ENCODE assay signal across 1 cellular context in the genomic region with DNA sequence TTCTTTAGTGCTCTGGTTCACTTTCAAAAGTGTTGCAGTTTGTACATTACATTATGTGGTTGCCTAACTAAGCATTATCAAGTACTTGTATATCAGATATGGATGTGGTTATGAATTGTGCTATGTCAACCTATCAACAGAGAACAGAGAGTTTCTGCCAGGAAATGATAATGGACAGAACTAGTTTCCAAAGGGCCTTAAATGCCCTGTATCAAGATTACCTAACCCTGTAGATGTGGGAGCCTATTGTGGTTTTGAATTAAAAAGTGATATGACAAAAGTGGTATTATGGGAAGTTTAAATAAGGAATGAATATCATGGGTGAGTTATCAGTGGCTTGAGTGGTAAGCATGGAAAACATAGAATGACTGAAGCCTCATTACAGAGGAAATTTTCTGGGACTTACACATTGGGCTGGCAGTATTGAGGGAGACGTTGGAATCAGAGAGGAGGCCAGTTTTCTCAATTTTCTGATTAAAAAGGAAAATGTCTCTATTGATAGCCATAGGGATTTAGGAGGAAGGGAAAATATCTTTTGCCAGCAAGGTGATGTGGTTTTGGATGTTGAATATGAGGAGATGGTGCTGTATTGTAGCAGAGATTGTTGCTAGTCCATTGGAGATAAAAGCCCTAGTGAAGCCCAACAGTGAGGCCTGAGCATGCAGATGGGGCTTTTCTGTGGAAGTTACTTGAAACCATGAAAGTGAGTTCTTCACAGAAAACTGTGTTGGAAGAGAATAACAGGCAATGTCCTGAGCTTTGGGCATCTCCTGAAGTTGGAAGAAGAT.
A peak's percentile ranks its signal among the peaks of the same experiment; 100 is the strongest.
TF ChIP-seq lines count a peak whose summit lies in the region.

No MANE protein-coding gene starts in this region.

TF ChIP-seq in K562, 482 proteins besides CTCF, POLR2A, EP300 and RAD21 (continued from another document and continues in another):
- TF ChIP-seq, protein P1, sequence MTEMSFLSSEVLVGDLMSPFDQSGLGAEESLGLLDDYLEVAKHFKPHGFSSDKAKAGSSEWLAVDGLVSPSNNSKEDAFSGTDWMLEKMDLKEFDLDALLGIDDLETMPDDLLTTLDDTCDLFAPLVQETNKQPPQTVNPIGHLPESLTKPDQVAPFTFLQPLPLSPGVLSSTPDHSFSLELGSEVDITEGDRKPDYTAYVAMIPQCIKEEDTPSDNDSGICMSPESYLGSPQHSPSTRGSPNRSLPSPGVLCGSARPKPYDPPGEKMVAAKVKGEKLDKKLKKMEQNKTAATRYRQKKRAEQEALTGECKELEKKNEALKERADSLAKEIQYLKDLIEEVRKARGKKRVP (CRISPR knock-in tag; IDR thresholded peaks at IDR 0.05), result peak; percentile 62; the same call in 1 of the 2 replicates
- TF ChIP-seq VEZF1 (CRISPR knock-in tag; IDR thresholded peaks at IDR 0.05) (peak; percentile 20; the same call in 1 of the 2 replicates), PHB2 (IDR thresholded peaks at IDR 0.05; ENCODE audit: low read depth) (peak; percentile 92), CBX3 (IDR thresholded peaks at IDR 0.05; ENCODE audit: borderline replicate concordance in 1 of 2, low read length in 2 of 2) (peak in 1 of 2 experiments; percentile 62; a peak in 2 of 3 replicates), RBM25 (IDR thresholded peaks at IDR 0.05; ENCODE audit: low read depth, low read length, severe bottlenecking) (no peak), GTF2A2 (tag; IDR thresholded peaks at IDR 0.05) (no peak), GATAD2B (IDR thresholded peaks at IDR 0.05; ENCODE audit: borderline replicate concordance) (peak; percentile 97), SP1 (CRISPR knock-in tag; IDR thresholded peaks at IDR 0.05) (no peak), MAFK (IDR thresholded peaks at IDR 0.05; ENCODE audit: low read length) (peak; percentile 28; the same call in 1 of the 2 replicates), NBN (IDR thresholded peaks at IDR 0.05; ENCODE audit: low read depth) (peak; percentile 93), RUNX1 (IDR thresholded peaks at IDR 0.05; ENCODE audit: low read depth) (peak; percentile 81; the same call in 1 of the 2 replicates), SMARCA4 (IDR thresholded peaks at IDR 0.05) (peak; percentile 99), ZNF644 (tag; IDR thresholded peaks at IDR 0.05; ENCODE audit: low read depth) (peak; percentile 79; the same call in 1 of the 2 replicates), TSC22D4 (tag; IDR thresholded peaks at IDR 0.05) (peak; percentile 76; the same call in 1 of the 2 replicates), ZNF77 (CRISPR knock-in tag; IDR thresholded peaks at IDR 0.05) (no peak), NFE2 (IDR thresholded peaks at IDR 0.05; ENCODE audit: low read depth) (peak; percentile 81), CAMTA2 (CRISPR knock-in tag; conservative IDR thresholded peaks at IDR 0.05) (no peak), GATAD2A (IDR thresholded peaks at IDR 0.05) (peak; percentile 45; the same call in 1 of the 2 replicates), HDGF (IDR thresholded peaks at IDR 0.05) (0 out of 2 replicates have a peak, but pooled peaks have one; percentile 39), HDAC1 (IDR thresholded peaks at IDR 0.05) (peak in 1 of 2 experiments; percentile 78; a peak in 2 of 4 replicates), E2F4 (CRISPR knock-in tag; IDR thresholded peaks at IDR 0.05; ENCODE audit: low read depth) (no peak), ATF3 (IDR thresholded peaks at IDR 0.05) (peak; percentile 47; the same call in 1 of the 2 replicates), ATF3 (CRISPR knock-in tag; conservative IDR thresholded peaks at IDR 0.05) (no peak), MEIS2 (IDR thresholded peaks at IDR 0.05; ENCODE audit: partially characterized antibody) (peak; percentile 85), ZNF239 (CRISPR knock-in tag; IDR thresholded peaks at IDR 0.05) (peak; percentile 52; the same call in 1 of the 2 replicates), CEBPB (tag; IDR thresholded peaks at IDR 0.05) (peak; percentile 96), TCF3 (CRISPR knock-in tag; IDR thresholded peaks at IDR 0.05) (peak; percentile 97), ZNF347 (CRISPR knock-in tag; IDR thresholded peaks at IDR 0.05; ENCODE audit: low read depth) (no peak), HLTF (IDR thresholded peaks at IDR 0.05) (no peak), HMGN3 (IDR thresholded peaks at IDR 0.05; ENCODE audit: borderline replicate concordance, extremely low read depth, insufficient read length, low read depth, low read length) (peak; percentile 6), HOMEZ (CRISPR knock-in tag; IDR thresholded peaks at IDR 0.05) (no peak), ZNF224 (CRISPR knock-in tag; IDR thresholded peaks at IDR 0.05) (no peak), MEF2D (tag; conservative IDR thresholded peaks at IDR 0.05; ENCODE audit: low read depth) (peak; percentile 88), CEBPG (CRISPR knock-in tag; IDR thresholded peaks at IDR 0.05) (no peak), CEBPG (tag; conservative IDR thresholded peaks at IDR 0.05 in 1 of 2, IDR thresholded peaks at IDR 0.05 in 1 of 2) (peak; percentile 83 to 89)
- TF ChIP-seq, protein P2, sequence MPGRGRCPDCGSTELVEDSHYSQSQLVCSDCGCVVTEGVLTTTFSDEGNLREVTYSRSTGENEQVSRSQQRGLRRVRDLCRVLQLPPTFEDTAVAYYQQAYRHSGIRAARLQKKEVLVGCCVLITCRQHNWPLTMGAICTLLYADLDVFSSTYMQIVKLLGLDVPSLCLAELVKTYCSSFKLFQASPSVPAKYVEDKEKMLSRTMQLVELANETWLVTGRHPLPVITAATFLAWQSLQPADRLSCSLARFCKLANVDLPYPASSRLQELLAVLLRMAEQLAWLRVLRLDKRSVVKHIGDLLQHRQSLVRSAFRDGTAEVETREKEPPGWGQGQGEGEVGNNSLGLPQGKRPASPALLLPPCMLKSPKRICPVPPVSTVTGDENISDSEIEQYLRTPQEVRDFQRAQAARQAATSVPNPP (IDR thresholded peaks at IDR 0.05; ENCODE audit: borderline replicate concordance, insufficient read depth, insufficient read length), result no peak
- TF ChIP-seq, protein P3, sequence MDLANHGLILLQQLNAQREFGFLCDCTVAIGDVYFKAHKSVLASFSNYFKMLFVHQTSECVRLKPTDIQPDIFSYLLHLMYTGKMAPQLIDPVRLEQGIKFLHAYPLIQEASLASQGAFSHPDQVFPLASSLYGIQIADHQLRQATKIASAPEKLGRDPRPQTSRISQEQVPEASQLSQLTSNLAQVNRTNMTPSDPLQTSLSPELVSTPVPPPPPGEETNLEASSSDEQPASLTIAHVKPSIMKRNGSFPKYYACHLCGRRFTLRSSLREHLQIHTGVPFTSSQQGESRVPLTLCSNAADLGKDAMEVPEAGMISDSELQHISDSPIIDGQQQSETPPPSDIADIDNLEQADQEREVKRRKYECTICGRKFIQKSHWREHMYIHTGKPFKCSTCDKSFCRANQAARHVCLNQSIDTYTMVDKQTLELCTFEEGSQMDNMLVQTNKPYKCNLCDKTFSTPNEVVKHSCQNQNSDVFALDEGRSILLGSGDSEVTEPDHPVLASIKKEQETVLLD (IDR thresholded peaks at IDR 0.05), result peak; percentile 58; the same call in 1 of the 2 replicates
- TF ChIP-seq, protein P4, sequence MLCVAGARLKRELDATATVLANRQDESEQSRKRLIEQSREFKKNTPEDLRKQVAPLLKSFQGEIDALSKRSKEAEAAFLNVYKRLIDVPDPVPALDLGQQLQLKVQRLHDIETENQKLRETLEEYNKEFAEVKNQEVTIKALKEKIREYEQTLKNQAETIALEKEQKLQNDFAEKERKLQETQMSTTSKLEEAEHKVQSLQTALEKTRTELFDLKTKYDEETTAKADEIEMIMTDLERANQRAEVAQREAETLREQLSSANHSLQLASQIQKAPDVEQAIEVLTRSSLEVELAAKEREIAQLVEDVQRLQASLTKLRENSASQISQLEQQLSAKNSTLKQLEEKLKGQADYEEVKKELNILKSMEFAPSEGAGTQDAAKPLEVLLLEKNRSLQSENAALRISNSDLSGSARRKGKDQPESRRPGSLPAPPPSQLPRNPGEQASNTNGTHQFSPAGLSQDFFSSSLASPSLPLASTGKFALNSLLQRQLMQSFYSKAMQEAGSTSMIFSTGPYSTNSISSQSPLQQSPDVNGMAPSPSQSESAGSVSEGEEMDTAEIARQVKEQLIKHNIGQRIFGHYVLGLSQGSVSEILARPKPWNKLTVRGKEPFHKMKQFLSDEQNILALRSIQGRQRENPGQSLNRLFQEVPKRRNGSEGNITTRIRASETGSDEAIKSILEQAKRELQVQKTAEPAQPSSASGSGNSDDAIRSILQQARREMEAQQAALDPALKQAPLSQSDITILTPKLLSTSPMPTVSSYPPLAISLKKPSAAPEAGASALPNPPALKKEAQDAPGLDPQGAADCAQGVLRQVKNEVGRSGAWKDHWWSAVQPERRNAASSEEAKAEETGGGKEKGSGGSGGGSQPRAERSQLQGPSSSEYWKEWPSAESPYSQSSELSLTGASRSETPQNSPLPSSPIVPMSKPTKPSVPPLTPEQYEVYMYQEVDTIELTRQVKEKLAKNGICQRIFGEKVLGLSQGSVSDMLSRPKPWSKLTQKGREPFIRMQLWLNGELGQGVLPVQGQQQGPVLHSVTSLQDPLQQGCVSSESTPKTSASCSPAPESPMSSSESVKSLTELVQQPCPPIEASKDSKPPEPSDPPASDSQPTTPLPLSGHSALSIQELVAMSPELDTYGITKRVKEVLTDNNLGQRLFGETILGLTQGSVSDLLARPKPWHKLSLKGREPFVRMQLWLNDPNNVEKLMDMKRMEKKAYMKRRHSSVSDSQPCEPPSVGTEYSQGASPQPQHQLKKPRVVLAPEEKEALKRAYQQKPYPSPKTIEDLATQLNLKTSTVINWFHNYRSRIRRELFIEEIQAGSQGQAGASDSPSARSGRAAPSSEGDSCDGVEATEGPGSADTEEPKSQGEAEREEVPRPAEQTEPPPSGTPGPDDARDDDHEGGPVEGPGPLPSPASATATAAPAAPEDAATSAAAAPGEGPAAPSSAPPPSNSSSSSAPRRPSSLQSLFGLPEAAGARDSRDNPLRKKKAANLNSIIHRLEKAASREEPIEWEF (CRISPR knock-in tag; IDR thresholded peaks at IDR 0.05), result peak; percentile 80; the same call in 1 of the 2 replicates
- TF ChIP-seq, protein P5, sequence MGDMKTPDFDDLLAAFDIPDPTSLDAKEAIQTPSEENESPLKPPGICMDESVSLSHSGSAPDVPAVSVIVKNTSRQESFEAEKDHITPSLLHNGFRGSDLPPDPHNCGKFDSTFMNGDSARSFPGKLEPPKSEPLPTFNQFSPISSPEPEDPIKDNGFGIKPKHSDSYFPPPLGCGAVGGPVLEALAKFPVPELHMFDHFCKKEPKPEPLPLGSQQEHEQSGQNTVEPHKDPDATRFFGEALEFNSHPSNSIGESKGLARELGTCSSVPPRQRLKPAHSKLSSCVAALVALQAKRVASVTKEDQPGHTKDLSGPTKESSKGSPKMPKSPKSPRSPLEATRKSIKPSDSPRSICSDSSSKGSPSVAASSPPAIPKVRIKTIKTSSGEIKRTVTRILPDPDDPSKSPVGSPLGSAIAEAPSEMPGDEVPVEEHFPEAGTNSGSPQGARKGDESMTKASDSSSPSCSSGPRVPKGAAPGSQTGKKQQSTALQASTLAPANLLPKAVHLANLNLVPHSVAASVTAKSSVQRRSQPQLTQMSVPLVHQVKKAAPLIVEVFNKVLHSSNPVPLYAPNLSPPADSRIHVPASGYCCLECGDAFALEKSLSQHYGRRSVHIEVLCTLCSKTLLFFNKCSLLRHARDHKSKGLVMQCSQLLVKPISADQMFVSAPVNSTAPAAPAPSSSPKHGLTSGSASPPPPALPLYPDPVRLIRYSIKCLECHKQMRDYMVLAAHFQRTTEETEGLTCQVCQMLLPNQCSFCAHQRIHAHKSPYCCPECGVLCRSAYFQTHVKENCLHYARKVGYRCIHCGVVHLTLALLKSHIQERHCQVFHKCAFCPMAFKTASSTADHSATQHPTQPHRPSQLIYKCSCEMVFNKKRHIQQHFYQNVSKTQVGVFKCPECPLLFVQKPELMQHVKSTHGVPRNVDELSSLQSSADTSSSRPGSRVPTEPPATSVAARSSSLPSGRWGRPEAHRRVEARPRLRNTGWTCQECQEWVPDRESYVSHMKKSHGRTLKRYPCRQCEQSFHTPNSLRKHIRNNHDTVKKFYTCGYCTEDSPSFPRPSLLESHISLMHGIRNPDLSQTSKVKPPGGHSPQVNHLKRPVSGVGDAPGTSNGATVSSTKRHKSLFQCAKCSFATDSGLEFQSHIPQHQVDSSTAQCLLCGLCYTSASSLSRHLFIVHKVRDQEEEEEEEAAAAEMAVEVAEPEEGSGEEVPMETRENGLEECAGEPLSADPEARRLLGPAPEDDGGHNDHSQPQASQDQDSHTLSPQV (IDR thresholded peaks at IDR 0.05), result peak; percentile 24; the same call in 1 of the 2 replicates
